18 cellular contexts compared by ENCODE assay signal in genomic region chr11:70733327-70734325, GRCh38.
DNase-seq lines count a peak whose midpoint lies in the region; ATAC-seq and TF ChIP-seq lines count a peak whose summit lies in the region.
"Had no signal": no experiment of that assay in that cellular context is flagged by ENCODE, and none has a peak within 500 bp of the region (broad histone marks: within the 10 kb centered on the region; RNA-seq: fewer than 3 reads in every experiment).

No MANE protein-coding gene starts in this region.

- H3K27me3 ChIP-seq in lower lobe of right lung (ENCODE audit: low read depth) (no peaks in the 10 kb centered on the region), upper lobe of right lung (no peaks in the 10 kb centered on the region)
- H3K27me3 ChIP-seq: Peyer's patch had no signal

- H3K27ac Mint-ChIP-seq in WTC11: no peak overlapping the region; the same call in 1 of the 2 replicates
- no peak overlapping the region for H3K27ac Mint-ChIP-seq in osteocyte (ENCODE audit: unreplicated experiment)

- H3K4me3 Mint-ChIP-seq in WTC11 (no peak overlapping the region), osteocyte (ENCODE audit: unreplicated experiment) (no peak overlapping the region)

- H3K4me1 Mint-ChIP-seq in WTC11 (peaks cover 7% of the 10 kb centered on the region), osteocyte (ENCODE audit: unreplicated experiment) (no peaks in the 10 kb centered on the region)

- POLR2A ChIA-PET in WTC11 (lab: Charles Lee): interaction anchor here (0.6 kb wide), 1 partner anchor 50 kb away, joined by 3 read pairs; no protein-coding TSS in a partner anchor

- intact Hi-C loops in lower lobe of right lung (cut with DNase I): no loop called here
- intact Hi-C loops in upper lobe of right lung (cut with DNase I): no loop called here

- H3K9me3 ChIP-seq in lower lobe of right lung: no peaks in the 10 kb centered on the region
- H3K9me3 ChIP-seq in upper lobe of right lung: no peaks in the 10 kb centered on the region
- H3K9me3 ChIP-seq: BLaER1 treated with 17β-estradiol and CSF1 and Interleukin-3, amounts not matched to agents 10 nM and 100 nM; Peyer's patch had no signal

- no peaks in the 10 kb centered on the region for H3K4me1 ChIP-seq in lower lobe of right lung
- no peaks in the 10 kb centered on the region for H3K4me1 ChIP-seq in upper lobe of right lung
- H3K4me1 ChIP-seq: Peyer's patch had no signal

- no peak overlapping the region for H3K4me3 ChIP-seq in lower lobe of right lung
- H3K4me3 ChIP-seq in upper lobe of right lung: no peak overlapping the region
- H3K4me3 ChIP-seq: BLaER1 treated with 17β-estradiol and CSF1 and Interleukin-3, amounts not matched to agents 10 nM and 100 nM; Peyer's patch; SK-N-MC had no signal

- H3K27ac ChIP-seq in lower lobe of right lung: no peak overlapping the region
- no peak overlapping the region for H3K27ac ChIP-seq in upper lobe of right lung
- H3K27ac ChIP-seq: BLaER1 treated with 17β-estradiol and CSF1 and Interleukin-3, amounts not matched to agents 10 nM and 100 nM; Peyer's patch; SK-N-MC had no signal

- no peaks in the 10 kb centered on the region; the same call in 1 of the 2 replicates for H3K27me3 Mint-ChIP-seq in WTC11 (ENCODE audit: low read depth)
- no peaks in the 10 kb centered on the region for H3K27me3 Mint-ChIP-seq in osteocyte (ENCODE audit: unreplicated experiment)

- DNase-seq in NCI-H2171 (lab: John Stamatoyannopoulos, UW) (peak; percentile 3), NCI-H2171 treated with DMSO at 0.1 percent for 48 hours (lab: John Stamatoyannopoulos, UW) (no peak), WTC11 (ENCODE audit: low spot score) (peak; percentile 8), lower lobe of right lung (peak; percentile 34), upper lobe of right lung (peak; percentile 53), osteocyte (ENCODE audit: extremely low spot score, unreplicated experiment) (no peak), DMS114 treated with DMSO at 0.1 percent for 48 hours (lab: John Stamatoyannopoulos, UW; ENCODE audit: unreplicated experiment) (no peak), germinal center (ENCODE audit: low spot score) (no peak)
- DNase-seq: DND-41, GDM1, KBM-7, MV-4-11, NCI-H1694, NCI-H510A, Peyer's patch, Right ventricle myocardium superior had no signal

- H3K9me3 Mint-ChIP-seq in WTC11: no peaks in the 10 kb centered on the region
- no peaks in the 10 kb centered on the region for H3K9me3 Mint-ChIP-seq in osteocyte (ENCODE audit: unreplicated experiment)

- H3K36me3 ChIP-seq in lower lobe of right lung: no peaks in the 10 kb centered on the region
- H3K36me3 ChIP-seq in upper lobe of right lung: no peaks in the 10 kb centered on the region
- H3K36me3 ChIP-seq: BLaER1 treated with 17β-estradiol and CSF1 and Interleukin-3, amounts not matched to agents 10 nM and 100 nM; Peyer's patch had no signal

- ATAC-seq in WTC11 (no peak), lower lobe of right lung (no peak), upper lobe of right lung (no peak)

- no peaks in the 10 kb centered on the region for H3K36me3 Mint-ChIP-seq in WTC11
- H3K36me3 Mint-ChIP-seq in osteocyte (ENCODE audit: unreplicated experiment): no peaks in the 10 kb centered on the region

- no peak for TF ChIP-seq CTCF in WTC11 (IDR thresholded peaks at IDR 0.05)
- no peak for TF ChIP-seq CTCF in lower lobe of right lung (IDR thresholded peaks at IDR 0.05)
- no peak for TF ChIP-seq CTCF in upper lobe of right lung (IDR thresholded peaks at IDR 0.05)
- TF ChIP-seq CTCF in osteocyte (IDR thresholded peaks at IDR 0.05): no peak

- CTCF ChIA-PET in WTC11 (lab: Charles Lee): interaction anchor here (0.8 to 1.5 kb wide), 2 partner anchors 9 to 23 kb away, joined by 4 to 5 read pairs; no protein-coding TSS in a partner anchor

TF ChIP-seq in WTC11, 78 proteins besides CTCF, POLR2A, EP300 and RAD21 (continues in another document):
- no peak for TF ChIP-seq NFE2L1 (CRISPR knock-in tag; IDR thresholded peaks at IDR 0.05)
- TF ChIP-seq STAT6 (CRISPR knock-in tag; conservative IDR thresholded peaks at IDR 0.05; ENCODE audit: low read depth): no peak
- no peak for TF ChIP-seq E2F4 (CRISPR knock-in tag; IDR thresholded peaks at IDR 0.05; ENCODE audit: borderline replicate concordance, low read depth)
- no peak for TF ChIP-seq CBFB (CRISPR knock-in tag; IDR thresholded peaks at IDR 0.05; ENCODE audit: low read depth)
- TF ChIP-seq SP1 (CRISPR knock-in tag; conservative IDR thresholded peaks at IDR 0.05): no peak
- TF ChIP-seq TEAD4 (CRISPR knock-in tag; IDR thresholded peaks at IDR 0.05): no peak
- no peak for TF ChIP-seq AFF4 (CRISPR knock-in tag; IDR thresholded peaks at IDR 0.05; ENCODE audit: borderline replicate concordance)
- TF ChIP-seq FOXP1 (CRISPR knock-in tag; IDR thresholded peaks at IDR 0.05; ENCODE audit: borderline replicate concordance): no peak
- no peak for TF ChIP-seq CDX4 (CRISPR knock-in tag; IDR thresholded peaks at IDR 0.05; ENCODE audit: borderline replicate concordance)

Comparison
In these comparisons a context has a peak if more than half of its experiments do, and no peak if none do; other contexts are left out.
1. DNase-seq: peak in NCI-H2171 (single experiment), WTC11 (single experiment), lower lobe of right lung (single experiment) and upper lobe of right lung (single experiment); none in NCI-H2171 treated with DMSO at 0.1 percent for 48 hours (single experiment), osteocyte (single experiment), DMS114 treated with DMSO at 0.1 percent for 48 hours (single experiment) and germinal center (single experiment).